In the genomic region with DNA sequence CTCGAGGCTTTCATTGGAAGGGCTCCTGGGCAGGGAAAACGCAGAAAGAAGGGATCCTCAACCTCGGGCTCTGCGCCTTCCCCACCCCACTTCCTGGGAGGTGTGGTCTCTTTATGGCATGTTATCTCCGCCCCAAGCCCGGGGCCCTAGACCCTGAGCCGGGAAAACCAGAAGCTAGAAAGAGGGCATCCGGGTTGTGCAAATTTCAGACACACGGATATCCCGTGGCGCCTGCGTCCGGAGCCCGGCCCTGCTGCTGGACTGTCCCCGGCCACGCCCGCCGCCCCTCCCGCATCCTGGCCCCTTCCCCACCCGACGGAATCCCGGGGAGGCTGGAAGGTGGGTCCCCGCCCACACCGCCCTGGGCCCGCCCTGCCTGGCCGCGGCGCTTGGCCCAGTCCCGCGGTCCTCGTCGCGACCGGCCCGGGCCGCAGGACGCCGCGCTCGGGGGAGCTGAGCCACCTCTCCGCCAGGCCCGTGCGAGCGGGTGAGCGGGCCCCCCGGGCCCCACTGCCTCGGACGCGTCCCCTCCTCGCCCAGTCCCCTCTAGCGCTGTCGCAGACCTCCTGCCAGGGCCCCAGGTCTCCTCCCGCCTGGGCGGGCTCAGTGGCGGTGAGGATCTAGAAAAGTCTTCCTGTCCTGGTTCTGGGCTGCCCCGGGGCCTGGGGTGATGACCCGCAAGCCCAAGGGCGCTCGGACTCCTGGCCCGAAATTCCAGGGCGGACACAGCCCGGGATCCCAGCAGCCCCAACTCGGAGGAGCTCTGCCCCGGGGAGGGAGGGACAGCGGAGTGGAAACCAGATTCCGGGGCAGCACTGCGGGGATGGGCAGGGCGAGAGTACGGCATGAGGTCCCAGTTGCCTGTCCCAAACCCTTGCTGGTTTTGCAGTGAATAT, we compare ENCODE assay signal across 9 cellular contexts. TPM values are rescaled to one million over a fixed set of nuclear protein-coding genes. Genes with fewer than 3 reads are reported as not detected.
A peak's percentile ranks its signal among the peaks of the same experiment; 100 is the strongest.
DNase-seq lines count a peak whose midpoint lies in the region; ATAC-seq and TF ChIP-seq lines count a peak whose summit lies in the region.
"Had no signal": no experiment of that assay in that cellular context is flagged by ENCODE, and none has a peak within 500 bp of the region (broad histone marks: within the 10 kb centered on the region; RNA-seq: fewer than 3 reads in every experiment).

A gene with protein sequence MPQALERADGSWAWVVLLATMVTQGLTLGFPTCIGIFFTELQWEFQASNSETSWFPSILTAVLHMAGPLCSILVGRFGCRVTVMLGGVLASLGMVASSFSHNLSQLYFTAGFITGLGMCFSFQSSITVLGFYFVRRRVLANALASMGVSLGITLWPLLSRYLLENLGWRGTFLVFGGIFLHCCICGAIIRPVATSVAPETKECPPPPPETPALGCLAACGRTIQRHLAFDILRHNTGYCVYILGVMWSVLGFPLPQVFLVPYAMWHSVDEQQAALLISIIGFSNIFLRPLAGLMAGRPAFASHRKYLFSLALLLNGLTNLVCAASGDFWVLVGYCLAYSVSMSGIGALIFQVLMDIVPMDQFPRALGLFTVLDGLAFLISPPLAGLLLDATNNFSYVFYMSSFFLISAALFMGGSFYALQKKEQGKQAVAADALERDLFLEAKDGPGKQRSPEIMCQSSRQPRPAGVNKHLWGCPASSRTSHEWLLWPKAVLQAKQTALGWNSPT (plus strand): TSS at position 397 of the 896 bp plus-strand sequence. CDS start 5,683 bp downstream, outside the sequence.

- peak within 1 kb of the TSS in 1 of 2 experiments; percentile 94 for H3K23ac ChIP-seq in mesenchymal stem cell (ENCODE audit: low read length in 2 of 2)

- peak within 1 kb of the TSS; percentile 95 to 99 for H2BK12ac ChIP-seq in mesenchymal stem cell (ENCODE audit: low read length in 2 of 2)

- H3K4me1 ChIP-seq in mesenchymal stem cell (ENCODE audit: control insufficient read depth, insufficient read depth, low read depth, low read length) (peaks cover 56% of the 10 kb centered on the region), tibial artery (peaks cover 0 to 39% (median 14%) of the 10 kb centered on the region in 4 donors)

- peak within 1 kb of the TSS; percentile 21 for H2AFZ ChIP-seq in mesenchymal stem cell (ENCODE audit: low read depth, low read length)

- H3K9me3 ChIP-seq in KOPT-K1 (ENCODE audit: insufficient read depth, low read length, poor library complexity, severe bottlenecking), result no peaks in the 10 kb centered on the region
- H3K9me3 ChIP-seq in mesenchymal stem cell (ENCODE audit: control insufficient read depth, low read length), result no peaks in the 10 kb centered on the region
- H3K9me3 ChIP-seq in tibial artery, result no peaks in the 10 kb centered on the region

- peaks cover 51% of the 10 kb centered on the region for H3K4me1 Mint-ChIP-seq in activated CD4-positive, alpha-beta T cell treated with anti-CD3 and anti-CD28 coated beads for 36 hours
- peaks cover 40% of the 10 kb centered on the region for H3K4me1 Mint-ChIP-seq in activated CD8-positive, alpha-beta T cell treated with anti-CD3 and anti-CD28 coated beads, Interleukin-2, amount 10 ng/mL, durations not matched to agents 7 days and 5 days (ENCODE audit: low read depth)
- peaks cover 60% of the 10 kb centered on the region for H3K4me1 Mint-ChIP-seq in endothelial cell (ENCODE audit: unreplicated experiment)

- peak within 1 kb of the TSS; percentile 100 for H4K8ac ChIP-seq in mesenchymal stem cell (ENCODE audit: low read length)

- H3K9me3 Mint-ChIP-seq in activated CD4-positive, alpha-beta T cell treated with anti-CD3 and anti-CD28 coated beads for 36 hours (ENCODE audit: low read depth), result no peaks in the 10 kb centered on the region
- no peaks in the 10 kb centered on the region for H3K9me3 Mint-ChIP-seq in activated CD8-positive, alpha-beta T cell treated with anti-CD3 and anti-CD28 coated beads, Interleukin-2, amount 10 ng/mL, durations not matched to agents 7 days and 5 days (ENCODE audit: insufficient read depth)
- H3K9me3 Mint-ChIP-seq in endothelial cell (ENCODE audit: unreplicated experiment), result no peaks in the 10 kb centered on the region

- H2BK15ac ChIP-seq in mesenchymal stem cell (ENCODE audit: low read depth, poor library complexity, severe bottlenecking), result peak within 1 kb of the TSS; percentile 88

- H3K4me2 ChIP-seq in mesenchymal stem cell (ENCODE audit: low read length, poor library complexity, severe bottlenecking), result peak within 1 kb of the TSS; percentile 66

- ATAC-seq in activated CD4-positive, alpha-beta T cell treated with anti-CD3 and anti-CD28 coated beads for 36 hours, result peak; percentile 55
- ATAC-seq in activated CD8-positive, alpha-beta T cell treated with anti-CD3 and anti-CD28 coated beads, Interleukin-2, amount 10 ng/mL, durations not matched to agents 7 days and 5 days, result peak; percentile 75

- DNase-seq in activated CD4-positive, alpha-beta T cell treated with anti-CD3 and anti-CD28 coated beads for 36 hours, result peak; percentile 57
- no peak for DNase-seq in activated CD4-positive, alpha-beta T cell treated with anti-CD3 and anti-CD28 coated beads for 1 hour
- peak; percentile 54 for DNase-seq in activated CD8-positive, alpha-beta T cell treated with anti-CD3 and anti-CD28 coated beads, Interleukin-2, amount 10 ng/mL, durations not matched to agents 7 days and 5 days
- DNase-seq in endothelial cell (ENCODE audit: low spot score) (peak; percentile 96), mesenchymal stem cell (peak; percentile 93), tibial artery (peak; percentile 86 to 88), NCI-H524 (lab: John Stamatoyannopoulos, UW) (no peak)

- peak within 1 kb of the TSS; percentile 71 for H3K4me3 Mint-ChIP-seq in activated CD4-positive, alpha-beta T cell treated with anti-CD3 and anti-CD28 coated beads for 36 hours
- H3K4me3 Mint-ChIP-seq in activated CD8-positive, alpha-beta T cell treated with anti-CD3 and anti-CD28 coated beads, Interleukin-2, amount 10 ng/mL, durations not matched to agents 7 days and 5 days, result peak within 1 kb of the TSS; percentile 75
- H3K4me3 Mint-ChIP-seq in endothelial cell (ENCODE audit: unreplicated experiment), result peak within 1 kb of the TSS; percentile 87

- peak within 1 kb of the TSS; percentile 95 for H2BK5ac ChIP-seq in mesenchymal stem cell (ENCODE audit: low read depth, low read length, poor library complexity, severe bottlenecking)

- CTCF ChIA-PET in activated CD4-positive, alpha-beta T cell treated with anti-CD3 and anti-CD28 coated beads for 36 hours (lab: Charles Lee), result interaction anchor here (0.6 to 2.2 kb wide), 8 partner anchors 17 to 126 kb away, joined by 3 to 7 read pairs (median 3); no protein-coding TSS in a partner anchor
- CTCF ChIA-PET in activated CD8-positive, alpha-beta T cell treated with anti-CD3 and anti-CD28 coated beads, Interleukin-2, amount 10 ng/mL, durations not matched to agents 7 days and 5 days (lab: Charles Lee), result interaction anchor here (0.8 to 1.6 kb wide), 8 partner anchors 17 to 115 kb away, joined by 3 to 9 read pairs (median 4); a partner anchor contains a TSS

- peak within 1 kb of the TSS; percentile 59 for H3K27ac ChIP-seq in KOPT-K1 (ENCODE audit: low read depth, low read length, poor library complexity, severe bottlenecking)
- H3K27ac ChIP-seq in mesenchymal stem cell (ENCODE audit: low read length, poor library complexity, severe bottlenecking), result peak within 1 kb of the TSS; percentile 97
- H3K27ac ChIP-seq in tibial artery, result peak within 1 kb of the TSS; percentile 45 to 54

- TF ChIP-seq CTCF in endothelial cell (IDR thresholded peaks at IDR 0.05; ENCODE audit: unreplicated experiment) (no peak), tibial artery (IDR thresholded peaks at IDR 0.05) (no peak)

- peak within 1 kb of the TSS; percentile 99 for H4K91ac ChIP-seq in mesenchymal stem cell (ENCODE audit: low read length)

- H3K27ac Mint-ChIP-seq in activated CD4-positive, alpha-beta T cell treated with anti-CD3 and anti-CD28 coated beads for 36 hours, result peak within 1 kb of the TSS; percentile 73
- H3K27ac Mint-ChIP-seq in activated CD8-positive, alpha-beta T cell treated with anti-CD3 and anti-CD28 coated beads, Interleukin-2, amount 10 ng/mL, durations not matched to agents 7 days and 5 days, result peak within 1 kb of the TSS; percentile 75
- H3K27ac Mint-ChIP-seq in endothelial cell (ENCODE audit: unreplicated experiment), result peak within 1 kb of the TSS; percentile 87

- H3K27me3 Mint-ChIP-seq in activated CD4-positive, alpha-beta T cell treated with anti-CD3 and anti-CD28 coated beads for 36 hours, result no peaks in the 10 kb centered on the region
- no peaks in the 10 kb centered on the region for H3K27me3 Mint-ChIP-seq in activated CD8-positive, alpha-beta T cell treated with anti-CD3 and anti-CD28 coated beads, Interleukin-2, amount 10 ng/mL, durations not matched to agents 7 days and 5 days (ENCODE audit: low read depth)
- H3K27me3 Mint-ChIP-seq in endothelial cell (ENCODE audit: unreplicated experiment), result peaks cover 22% of the 10 kb centered on the region

- peak within 1 kb of the TSS; percentile 91 for H2BK120ac ChIP-seq in mesenchymal stem cell (ENCODE audit: low read depth, low read length)

- H3K14ac ChIP-seq in mesenchymal stem cell (ENCODE audit: low read length in 2 of 2), result peak within 1 kb of the TSS; percentile 37 to 98

- H3K36me3 ChIP-seq in KOPT-K1 (ENCODE audit: insufficient read depth, low read length), result no peaks in the 10 kb centered on the region
- no peaks in the 10 kb centered on the region for H3K36me3 ChIP-seq in mesenchymal stem cell (ENCODE audit: control insufficient read depth in 1 of 2, insufficient read depth in 2 of 2, low read depth in 1 of 2, low read length in 2 of 2)
- no peaks in the 10 kb centered on the region for H3K36me3 ChIP-seq in tibial artery

- H2AK5ac ChIP-seq in mesenchymal stem cell (ENCODE audit: low read length, severe bottlenecking), result peak within 1 kb of the TSS; percentile 92

- POLR2A ChIA-PET in activated CD4-positive, alpha-beta T cell treated with anti-CD3 and anti-CD28 coated beads for 36 hours (lab: Charles Lee), result interaction anchor here (0.6 to 1.1 kb wide), 3 partner anchors 12 to 101 kb away, joined by 3 to 6 read pairs (median 4); no protein-coding TSS in a partner anchor
- POLR2A ChIA-PET in activated CD8-positive, alpha-beta T cell treated with anti-CD3 and anti-CD28 coated beads, Interleukin-2, amount 10 ng/mL, durations not matched to agents 7 days and 5 days (lab: Charles Lee), result interaction anchor here (0.9 to 2.5 kb wide), 8 partner anchors 18 to 75 kb away, joined by 3 to 9 read pairs (median 4); a partner anchor contains a TSS

- H3K4me3 ChIP-seq in mesenchymal stem cell (ENCODE audit: insufficient read depth in 1 of 2, low read depth in 1 of 2, low read length in 2 of 2), result peak within 1 kb of the TSS; percentile 66 to 74
- H3K4me3 ChIP-seq in tibial artery, result peak within 1 kb of the TSS; percentile 48 to 53

- H3K9ac ChIP-seq in mesenchymal stem cell (ENCODE audit: low read length), result peak within 1 kb of the TSS; percentile 82

- H3K27me3 ChIP-seq in mesenchymal stem cell (ENCODE audit: control insufficient read depth in 1 of 2, insufficient read depth in 1 of 2, low read length in 2 of 2) (no peaks in the 10 kb centered on the region), tibial artery (peaks cover 0 to 8% of the 10 kb centered on the region in 2 donors)

- peak within 1 kb of the TSS; percentile 94 to 97 for H3K4ac ChIP-seq in mesenchymal stem cell (ENCODE audit: low read depth in 1 of 2, low read length in 2 of 2)

- H3K36me3 Mint-ChIP-seq in activated CD4-positive, alpha-beta T cell treated with anti-CD3 and anti-CD28 coated beads for 36 hours (ENCODE audit: low read depth), result no peaks in the 10 kb centered on the region
- H3K36me3 Mint-ChIP-seq in activated CD8-positive, alpha-beta T cell treated with anti-CD3 and anti-CD28 coated beads, Interleukin-2, amount 10 ng/mL, durations not matched to agents 7 days and 5 days (ENCODE audit: low read depth), result no peaks in the 10 kb centered on the region
- H3K36me3 Mint-ChIP-seq in endothelial cell (ENCODE audit: low read depth, unreplicated experiment), result peaks cover 14% of the 10 kb centered on the region

- intact Hi-C loops in activated CD4-positive, alpha-beta T cell treated with anti-CD3 and anti-CD28 coated beads for 36 hours (cut with DNase I, micrococcal nuclease), result loop anchor here in 1 of 2 experiments (2.0 kb wide), 1 partner anchor 53 kb away; no protein-coding TSS in a partner anchor
- intact Hi-C loops in tibial artery (cut with DNase I; ENCODE audit: low total_unique reads), result no loop called here

- peak within 1 kb of the TSS; percentile 95 to 99 for H3K18ac ChIP-seq in mesenchymal stem cell (ENCODE audit: low read depth in 1 of 2, low read length in 2 of 2)

- peaks cover 7% of the 10 kb centered on the region for H3K79me1 ChIP-seq in mesenchymal stem cell (replicated peaks; ENCODE audit: low read length, poor library complexity, severe bottlenecking)

- 1% methylated on average over 57 of the region's 69 CpGs for WGBS in mesenchymal stem cell

RNA-seq across cellular contexts. Expression of the gene that starts here (rescaled TPM):
- 1 to 10 TPM; 6.0 to 6.5 TPM for total RNA-seq in activated CD4-positive, alpha-beta T cell treated with anti-CD3 and anti-CD28 coated beads for 36 hours
- total RNA-seq in activated CD8-positive, alpha-beta T cell treated with anti-CD3 and anti-CD28 coated beads, Interleukin-2, amount 10 ng/mL, durations not matched to agents 7 days and 5 days, result 1 to 10 TPM; 4.6 to 5.4 TPM
- total RNA-seq in endothelial cell (ENCODE audit: unreplicated experiment), result 50.9 TPM
- polyA plus RNA-seq in mesenchymal stem cell (2013, experiment 1 of 2), result 12.9 TPM
- 12.0 TPM for polyA plus RNA-seq in mesenchymal stem cell (2013, experiment 2 of 2)
- total RNA-seq: Daoy had no signal

Comparison
In these comparisons a context has a peak if more than half of its experiments do, and no peak if none do; other contexts are left out.
1. DNase-seq: peak in activated CD4-positive, alpha-beta T cell treated with anti-CD3 and anti-CD28 coated beads for 36 hours (single experiment), activated CD8-positive, alpha-beta T cell treated with anti-CD3 and anti-CD28 coated beads, Interleukin-2, amount 10 ng/mL, durations not matched to agents 7 days and 5 days (single experiment), endothelial cell (single experiment), mesenchymal stem cell (single experiment) and tibial artery (2 of 2); none in activated CD4-positive, alpha-beta T cell treated with anti-CD3 and anti-CD28 coated beads for 1 hour (single experiment) and NCI-H524 (0 of 2).
2. Peak in every context shown above with its lines, with median percentiles within 50 percentile points of each other: H3K27ac Mint-ChIP-seq, H3K4me3 Mint-ChIP-seq and H3K27ac ChIP-seq.